12 cellular contexts compared by ENCODE assay signal in the genomic region with DNA sequence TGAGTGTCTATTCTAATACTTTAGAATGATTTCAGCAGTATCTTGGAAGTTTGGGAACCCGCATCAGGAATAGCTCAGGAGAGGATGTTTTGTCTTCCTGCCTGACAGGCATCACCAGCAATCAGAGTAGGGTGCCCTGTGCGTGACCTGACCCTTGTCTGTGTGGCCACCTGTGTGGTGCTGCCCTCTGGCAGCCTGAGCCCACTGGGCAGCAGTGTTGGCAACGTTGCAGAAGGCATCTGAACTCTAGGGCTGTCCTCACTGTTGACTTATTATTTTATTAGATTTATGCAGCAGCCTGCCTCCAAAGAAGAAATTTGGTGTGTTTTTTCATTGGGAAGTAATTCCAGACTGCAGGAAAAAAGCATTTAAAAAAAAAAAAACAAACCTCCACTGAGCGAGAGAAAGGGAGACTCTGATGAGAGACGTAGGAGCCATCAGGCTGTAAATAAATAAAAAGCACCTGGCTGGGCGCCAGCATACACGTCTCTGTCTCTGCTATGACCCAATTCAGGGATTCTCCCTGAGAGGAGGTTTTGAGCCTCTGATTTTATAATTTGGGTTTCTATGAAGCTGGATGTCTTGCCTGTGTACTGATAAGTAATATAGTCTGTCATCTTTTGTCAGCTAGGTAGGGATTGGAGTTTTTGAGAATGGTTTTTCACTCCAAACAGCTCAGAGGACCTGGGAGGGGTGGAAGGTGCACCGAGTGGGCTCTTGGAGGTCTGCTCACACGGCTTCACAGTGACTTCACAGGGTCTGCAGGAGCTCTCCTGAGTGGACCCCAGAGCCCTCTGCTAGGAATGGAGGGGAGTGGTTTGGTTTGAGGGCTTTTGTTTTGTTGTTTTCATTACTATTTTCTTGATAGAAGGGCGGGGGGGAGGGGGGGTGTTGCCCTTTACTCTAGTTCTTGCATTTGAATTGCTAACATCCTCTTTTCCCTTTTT. TPM values are rescaled to one million over a fixed set of nuclear protein-coding genes. Genes with fewer than 3 reads are reported as not detected.
DNase-seq lines count a peak whose midpoint lies in the region; ATAC-seq, FAIRE-seq and TF ChIP-seq lines count a peak whose summit lies in the region.
"Had no signal": no experiment of that assay in that cellular context is flagged by ENCODE, and none has a peak within 500 bp of the region (broad histone marks: within the 10 kb centered on the region; RNA-seq: fewer than 3 reads in every experiment).

No MANE protein-coding gene starts in this region.

- no peak for FAIRE-seq in kidney (lab: Jason Lieb, UNC)
- FAIRE-seq: astrocyte, RCC 7860 had no signal

- TF ChIP-seq CTCF in A673 (conservative IDR thresholded peaks at IDR 0.05; ENCODE audit: low read depth, low read length) (no peak), HEK293 (tag by site-specific recombination; IDR thresholded peaks at IDR 0.05) (no peak), kidney (IDR thresholded peaks at IDR 0.05; ENCODE audit: borderline replicate concordance, extremely low read depth, insufficient read depth) (no peak)

- H3K36me3 ChIP-seq in A673 (ENCODE audit: insufficient read depth, low read length, poor library complexity, severe bottlenecking) (peaks cover 16% of the 10 kb centered on the region), HEK293 (ENCODE audit: control insufficient read depth in 2 of 2, insufficient read depth in 1 of 2, low read length in 2 of 2) (peaks cover 0 to 49% of the 10 kb centered on the region in 2 experiments; a peak in 2 of 3 replicates), kidney (ENCODE audit: control insufficient read depth in 1 of 2, insufficient read depth in 2 of 2, low read length in 2 of 2) (peaks cover 15 to 29% of the 10 kb centered on the region in 2 donors)

- H3K4me1 ChIP-seq in A673 (ENCODE audit: insufficient read depth, low read length, poor library complexity, severe bottlenecking) (peaks cover 22% of the 10 kb centered on the region), HEK293 (ENCODE audit: control insufficient read depth, insufficient read depth, low read length) (peaks cover 15% of the 10 kb centered on the region), kidney (ENCODE audit: control insufficient read depth in 1 of 2, insufficient read depth in 1 of 2, low read depth in 1 of 2, low read length in 2 of 2) (peaks cover 3 to 7% of the 10 kb centered on the region in 2 donors)

- peak; percentile 92 for ATAC-seq in left lobe of liver

- H3K27me3 ChIP-seq in A673 (replicated peaks; ENCODE audit: insufficient read depth, low read depth, low read length, poor library complexity): no peaks in the 10 kb centered on the region

- POLR2A ChIA-PET in A673 (lab: Charles Lee; ENCODE audit: low non-redundant PET) (no interaction called here), HEK293 (lab: Yijun Ruan, JAX) (interaction anchor here (0.7 to 0.8 kb wide), 2 partner anchors 489 to 1489 kb away, joined by 3 to 4 read pairs; no protein-coding TSS in a partner anchor)

- no peak overlapping the region for H3K9ac ChIP-seq in kidney (ENCODE audit: low read length in 2 of 2)

- H3K4me3 ChIP-seq in A673 (ENCODE audit: low read depth, low read length, poor library complexity, severe bottlenecking) (no peak overlapping the region), HEK293 (ENCODE audit: low read depth, low read length) (no peak overlapping the region), kidney (ENCODE audit: low read length in 2 of 2) (no peak overlapping the region)

- DNase-seq in A673 (ENCODE audit: low spot score) (peak; percentile 34), SHP77 treated with DMSO at 0.1 percent for 48 hours (lab: John Stamatoyannopoulos, UW) (peak; percentile 23), left lobe of liver (ENCODE audit: low spot score) (no peak), KG1 (lab: John Stamatoyannopoulos, UW) (no peak), AG08395 (ENCODE audit: low spot score) (no peak), kidney (no peak)
- DNase-seq in stimulated activated CD4-positive, alpha-beta T cell treated with anti-CD3 and anti-CD28 coated beads, Interleukin-2, amount 100 ng/mL, for 48 hours: no peak
- DNase-seq: activated CD4-positive, alpha-beta T cell treated with anti-CD3 and anti-CD28 coated beads for 48 hours; foreskin melanocyte had no signal

- CTCF ChIA-PET in A673 (lab: Charles Lee): interaction anchor here (0.6 kb wide), 2 partner anchors 25 to 1780 kb away, joined by 3 to 4 read pairs; no protein-coding TSS in a partner anchor
- CTCF ChIA-PET in HEK293 (lab: Yijun Ruan, JAX): interaction anchor here (0.6 to 1.5 kb wide), 3 partner anchors 10 to 257 kb away, joined by 3 to 5 read pairs (median 3); no protein-coding TSS in a partner anchor

- H3K9me3 ChIP-seq in A673 (ENCODE audit: low read depth, low read length, poor library complexity, severe bottlenecking) (no peaks in the 10 kb centered on the region), HEK293 (ENCODE audit: control insufficient read depth, insufficient read depth, low read depth, low read length) (no peaks in the 10 kb centered on the region), kidney (ENCODE audit: control insufficient read depth in 1 of 2, low read length in 2 of 2) (no peaks in the 10 kb centered on the region)

- BruUV-seq in A673 (replicated peaks; lab: Mats Ljungman, UMichigan): no TSS peak

- intact Hi-C loops in A673 (cut with micrococcal nuclease; ENCODE audit: unreplicated experiment) (no loop called here), kidney (cut with DNase I) (no loop called here)

- no peak overlapping the region for H3K27ac ChIP-seq in A673 (ENCODE audit: low read depth, low read length, poor library complexity, severe bottlenecking)
- no peak overlapping the region for H3K27ac ChIP-seq in HEK293 (ENCODE audit: extremely low read depth, low read depth, low read length)
- no peak overlapping the region for H3K27ac ChIP-seq in kidney (ENCODE audit: low read depth in 2 of 2, low read length in 2 of 2)

TF ChIP-seq in HEK293, 187 proteins besides CTCF, POLR2A, EP300 and RAD21:
- TF ChIP-seq ZNF521 (tag by site-specific recombination; IDR thresholded peaks at IDR 0.05) (no peak), ZNF660 (tag by site-specific recombination; IDR thresholded peaks at IDR 0.05) (0 out of 2 replicates have a peak, but pooled peaks have one; percentile 42), ZNF184 (tag by site-specific recombination; IDR thresholded peaks at IDR 0.05) (0 out of 2 replicates have a peak, but pooled peaks have one; percentile 29)

RNA-seq across cellular contexts. Expression of a gene that starts 48.9 kb away (rescaled TPM):
- 0.84 and 1.7 TPM in 2 replicates for total RNA-seq in A673 (2021)
- total RNA-seq in left lobe of liver: 1.2 TPM
- 6.1 TPM for total RNA-seq in kidney
- polyA plus RNA-seq in kidney (ENCODE audit: insufficient read depth, low read depth, low replicate concordance): 1.6 TPM

Comparison
In these comparisons a context has a peak if more than half of its experiments do, and no peak if none do; other contexts are left out.
1. DNase-seq: peak in A673 (single experiment) and SHP77 treated with DMSO at 0.1 percent for 48 hours (single experiment); none in left lobe of liver (single experiment), stimulated activated CD4-positive, alpha-beta T cell treated with anti-CD3 and anti-CD28 coated beads, Interleukin-2, amount 100 ng/mL, for 48 hours (0 of 2), KG1 (single experiment), AG08395 (single experiment) and kidney (single experiment).